ENCODE assay signal across 1 cellular context in genomic region chr11:74474316-74474715, GRCh38.
TF ChIP-seq lines count a peak whose summit lies in the region.

No MANE protein-coding gene starts in this region.

TF ChIP-seq in HepG2, 621 proteins besides CTCF, POLR2A, EP300 and RAD21:
- TF ChIP-seq ARID5B (CRISPR knock-in tag; IDR thresholded peaks at IDR 0.05) (no peak), THYN1 (CRISPR knock-in tag; IDR thresholded peaks at IDR 0.05; ENCODE audit: borderline replicate concordance, low read depth) (no peak), ELF4 (CRISPR knock-in tag; IDR thresholded peaks at IDR 0.05; ENCODE audit: borderline replicate concordance) (no peak), ZNF609 (CRISPR knock-in tag; IDR thresholded peaks at IDR 0.05; ENCODE audit: borderline replicate concordance) (no peak), SMARCC2 (IDR thresholded peaks at IDR 0.05) (no peak), AHDC1 (CRISPR knock-in tag; IDR thresholded peaks at IDR 0.05; ENCODE audit: borderline replicate concordance) (no peak), MAX (IDR thresholded peaks at IDR 0.05) (no peak), RARG (CRISPR knock-in tag; IDR thresholded peaks at IDR 0.05; ENCODE audit: low read depth) (no peak), TIGD3 (CRISPR knock-in tag; IDR thresholded peaks at IDR 0.05; ENCODE audit: borderline replicate concordance) (no peak), MXD1 (CRISPR knock-in tag; IDR thresholded peaks at IDR 0.05) (no peak), SRY (CRISPR knock-in tag; IDR thresholded peaks at IDR 0.05) (no peak), SKI (IDR thresholded peaks at IDR 0.05; ENCODE audit: partially characterized antibody) (no peak), CREBL2 (CRISPR knock-in tag; IDR thresholded peaks at IDR 0.05; ENCODE audit: borderline replicate concordance) (no peak), PAXIP1 (CRISPR knock-in tag; conservative IDR thresholded peaks at IDR 0.05) (no peak), ETV5 (CRISPR knock-in tag; IDR thresholded peaks at IDR 0.05; ENCODE audit: borderline replicate concordance) (no peak), MED1 (CRISPR knock-in tag; IDR thresholded peaks at IDR 0.05) (no peak), MTA3 (CRISPR knock-in tag; IDR thresholded peaks at IDR 0.05) (no peak)
